ENCODE assay signal across 8 cellular contexts in the genomic region with DNA sequence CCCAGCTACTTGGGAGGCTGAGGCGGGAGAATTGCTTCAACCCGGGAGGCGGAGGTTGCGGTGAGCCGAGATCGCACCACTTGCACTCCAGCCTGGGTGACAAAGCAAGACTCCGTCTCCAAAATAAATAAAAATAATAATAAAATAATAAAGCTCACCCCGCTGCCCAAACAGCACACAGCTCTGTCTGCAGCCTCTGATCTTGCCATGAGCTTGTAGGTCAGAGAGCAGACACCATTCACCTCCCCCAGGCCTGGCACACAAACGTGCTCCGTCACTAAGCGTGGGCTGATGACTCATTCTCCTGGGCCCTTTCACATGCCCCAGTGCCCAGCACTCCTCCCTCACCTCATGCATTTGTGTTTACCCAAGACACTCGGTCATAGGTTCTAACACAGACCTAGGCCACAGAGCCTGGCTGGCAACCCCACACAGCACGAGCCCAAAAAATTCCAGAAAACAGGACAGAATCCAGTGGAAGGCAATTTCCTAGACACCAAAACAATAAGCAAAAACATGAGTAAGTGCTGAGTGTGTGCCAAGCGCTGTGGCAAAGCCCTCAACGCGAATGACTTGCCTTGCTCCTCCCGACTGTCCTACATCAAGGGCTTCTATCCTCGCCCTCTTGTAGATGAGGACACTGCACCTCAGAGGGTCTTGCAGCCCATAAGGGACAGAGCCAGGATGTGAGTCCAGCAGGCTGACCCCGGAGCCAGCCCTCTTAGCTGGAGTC. TPM values are rescaled to one million over a fixed set of nuclear protein-coding genes. Genes with fewer than 3 reads are reported as not detected.
A peak's percentile ranks its signal among the peaks of the same experiment; 100 is the strongest.
DNase-seq lines count a peak whose midpoint lies in the region; ATAC-seq and TF ChIP-seq lines count a peak whose summit lies in the region.

No MANE protein-coding gene starts in this region.

- no peak overlapping the region for H3K4me3 ChIP-seq in gastroesophageal sphincter

- 60 to 68% methylated on average over 14 of the region's 19 CpGs for WGBS in gastroesophageal sphincter (ENCODE audit: low coverage in 1 of 2), 2 donors

- H3K9me3 ChIP-seq in gastroesophageal sphincter = no peaks in the 10 kb centered on the region

- peak overlapping the region; percentile 86 for H3K27ac Mint-ChIP-seq in progenitor cell of endocrine pancreas

- H3K9me3 Mint-ChIP-seq in progenitor cell of endocrine pancreas (ENCODE audit: low read depth) = no peaks in the 10 kb centered on the region

- no peak for TF ChIP-seq EP300 in gastroesophageal sphincter (IDR thresholded peaks at IDR 0.05)

- H3K36me3 Mint-ChIP-seq in progenitor cell of endocrine pancreas (ENCODE audit: insufficient read depth) = no peaks in the 10 kb centered on the region

- H3K27me3 Mint-ChIP-seq in progenitor cell of endocrine pancreas = no peaks in the 10 kb centered on the region

- TF ChIP-seq CTCF in gastroesophageal sphincter (IDR thresholded peaks at IDR 0.05) (no peak), progenitor cell of endocrine pancreas (IDR thresholded peaks at IDR 0.05; ENCODE audit: unreplicated experiment) (no peak)

- peaks cover 0 to 55% (median 18%) of the 10 kb centered on the region in 3 donors for H3K4me1 ChIP-seq in gastroesophageal sphincter

- peaks cover 19% of the 10 kb centered on the region for H3K4me1 Mint-ChIP-seq in progenitor cell of endocrine pancreas (ENCODE audit: low read depth)

- peak overlapping the region in 2 of 4 donors; percentile 62 to 82 for H3K27ac ChIP-seq in gastroesophageal sphincter

- DNase-seq in Ammon's horn (ENCODE audit: low spot score) (peak; percentile 77), progenitor cell of endocrine pancreas (ENCODE audit: low spot score, unreplicated experiment) (no peak), NCI-H2227 treated with DMSO at 0.1 percent for 48 hours (lab: John Stamatoyannopoulos, UW) (no peak)
- DNase-seq in activated CD4-positive, alpha-beta T cell treated with anti-CD3 and anti-CD28 coated beads, Interleukin-2, amount 50 U/mL, for 4 hours = peak; percentile 21 to 24

- no peak overlapping the region for H3K4me3 Mint-ChIP-seq in progenitor cell of endocrine pancreas (ENCODE audit: low read depth)

- TF ChIP-seq POLR2A in gastroesophageal sphincter (IDR thresholded peaks at IDR 0.05) = no peak

- ATAC-seq in HG03469 (IDR thresholded peaks at IDR 0.05; ENCODE audit: unreplicated experiment) (peak; percentile 58), gastroesophageal sphincter (peak; percentile 89), GM21825 (IDR thresholded peaks at IDR 0.05; ENCODE audit: unreplicated experiment) (no peak), HG03354 (IDR thresholded peaks at IDR 0.05; ENCODE audit: poor library complexity, severe bottlenecking, unreplicated experiment) (no peak)

- H3K36me3 ChIP-seq in gastroesophageal sphincter = no peaks in the 10 kb centered on the region

- H3K27me3 ChIP-seq in gastroesophageal sphincter = no peaks in the 10 kb centered on the region

RNA-seq across cellular contexts. Expression of a gene that starts 18.0 kb away (rescaled TPM):
- total RNA-seq in gastroesophageal sphincter (10 to 100 TPM; 49.3 to 80.2 (median 57.7) TPM), progenitor cell of endocrine pancreas (81.2 and 88.1 TPM in 2 replicates)

RNA-seq across cellular contexts. Expression of a gene that starts 52.1 kb away (rescaled TPM):
- total RNA-seq in gastroesophageal sphincter = not detected
- 156 and 178 TPM in 2 replicates for total RNA-seq in progenitor cell of endocrine pancreas

Comparison
In these comparisons a context has a peak if more than half of its experiments do, and no peak if none do; other contexts are left out.
1. DNase-seq: peak in Ammon's horn (single experiment) and activated CD4-positive, alpha-beta T cell treated with anti-CD3 and anti-CD28 coated beads, Interleukin-2, amount 50 U/mL, for 4 hours (2 of 2); none in progenitor cell of endocrine pancreas (single experiment) and NCI-H2227 treated with DMSO at 0.1 percent for 48 hours (single experiment).
2. ATAC-seq: peak in HG03469 (single experiment) and gastroesophageal sphincter (single experiment); none in GM21825 (single experiment) and HG03354 (single experiment).
3. RNA of a gene that starts 52.1 kb away (total RNA-seq): 156 to 178 TPM in progenitor cell of endocrine pancreas; not detected in gastroesophageal sphincter; every median in the first group is over 100 times any median in the second.